In the genomic region with DNA sequence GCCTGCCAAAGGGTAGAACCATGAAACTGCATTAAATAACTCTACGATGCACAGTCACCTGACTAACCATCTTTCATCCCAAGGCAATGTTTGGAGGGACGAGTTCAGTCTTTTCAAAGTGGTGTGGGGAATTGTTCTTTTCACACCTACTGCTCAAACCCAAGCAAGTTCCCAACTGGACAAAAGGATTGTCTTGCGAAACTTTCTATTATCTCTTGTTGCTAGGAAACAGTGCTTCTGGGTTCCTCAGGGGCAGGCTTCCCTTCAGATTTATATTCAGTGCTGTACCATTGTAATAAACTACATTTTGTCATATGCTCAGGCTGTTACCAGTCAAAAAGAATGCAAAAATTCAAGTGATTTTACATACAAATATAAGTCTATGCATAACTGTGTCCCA, we compare ENCODE assay signal across 34 cellular contexts.
DNase-seq lines count a peak whose midpoint lies in the region; ATAC-seq, FAIRE-seq and TF ChIP-seq lines count a peak whose summit lies in the region.
"Had no signal": no experiment of that assay in that cellular context is flagged by ENCODE, and none has a peak within 500 bp of the region (broad histone marks: within the 10 kb centered on the region; RNA-seq: fewer than 3 reads in every experiment).

No MANE protein-coding gene starts in this region.

- H3K4me2 ChIP-seq in GM12878 (ENCODE audit: control insufficient read depth, insufficient read depth), result no peak overlapping the region

- H3K4me3 ChIP-seq in Caco-2 (ENCODE audit: low read depth, low read length), result no peak overlapping the region
- H3K4me3 ChIP-seq in GM12878, result no peak overlapping the region
- H3K4me3 ChIP-seq in mesodermal cell (ENCODE audit: extremely low read depth, insufficient read depth, low read length, poor library complexity, severe bottlenecking), result no peak overlapping the region
- H3K4me3 ChIP-seq: coronary artery, left ventricle myocardium inferior, pancreas, right atrium auricular region, transverse colon had no signal

- TF ChIP-seq POLR2A in GM12878 (IDR thresholded peaks at IDR 0.05; ENCODE audit: low read depth, low read length), result no peak

- SMC1A ChIA-PET in GM12878 (lab: Charles Lee; ENCODE audit: uncharacterized antibody, unreplicated experiment), result no interaction called here

- CTCF ChIA-PET in Caco-2 (lab: Charles Lee) (no interaction called here), GM12878 (lab: Yijun Ruan, JAX) (interaction anchor here (1.3 kb wide), 1 partner anchor 53 kb away, joined by 3 read pairs; no protein-coding TSS in a partner anchor)

- TF ChIP-seq CTCF in Caco-2 (IDR thresholded peaks at IDR 0.05; ENCODE audit: insufficient read depth in 1 of 2, low read depth in 1 of 2, low read length in 1 of 2, severe bottlenecking in 1 of 2, unreplicated experiment in 1 of 2) (no peak), GM12878 (IDR thresholded peaks at IDR 0.05 in 2 of 3, conservative IDR thresholded peaks at IDR 0.05 in 1 of 3; ENCODE audit: control insufficient read depth in 2 of 3, extremely low read depth in 1 of 3, insufficient read depth in 1 of 3, low read depth in 3 of 3, low read length in 3 of 3) (no peak)

- H3K4me3 Mint-ChIP-seq in Caco-2 (ENCODE audit: unreplicated experiment), result no peak overlapping the region
- no peak overlapping the region for H3K4me3 Mint-ChIP-seq in T-helper 2 cell treated with Interferon-gamma antibody and Interleukin-4, amounts not matched to agents 5 μg/mL and 100 μg/mL, for 36 hours
- H3K4me3 Mint-ChIP-seq: activated T-helper 1 cell treated with anti-CD3 and anti-CD28 coated beads, Interleukin-12 subunit alpha, Interleukin-12 subunit beta, Interleukin-2, Interleukin-4 antibody, amounts not matched to agents 30 ng/mL and 10 ng/mL and 1 ng/mL, durations not matched to agents 14 hours and 24 hours and 36 hours; CD8-positive, alpha-beta memory T cell; effector memory CD8-positive, alpha-beta T cell; immature natural killer cell; naive thymus-derived CD8-positive, alpha-beta T cell; WTC11 had no signal

- no peak overlapping the region for H2AFZ ChIP-seq in GM12878 (ENCODE audit: control insufficient read depth, low read depth, low read length)

- H3K4me1 ChIP-seq in Caco-2 (peaks cover 34% of the 10 kb centered on the region), GM12878 (ENCODE audit: control insufficient read depth, insufficient read depth, low read length) (no peaks in the 10 kb centered on the region), mesodermal cell (ENCODE audit: control insufficient read depth, insufficient read depth, low read length, poor library complexity, severe bottlenecking) (peaks cover 4% of the 10 kb centered on the region)
- H3K4me1 ChIP-seq: BE2C, left ventricle myocardium inferior, pancreas, right atrium auricular region had no signal

- BruUV-seq in Caco-2 (replicated peaks; lab: Mats Ljungman, UMichigan) (no TSS peak), GM12878 (replicated peaks; lab: Mats Ljungman, UMichigan) (no TSS peak)

- H4K20me1 ChIP-seq in GM12878 (ENCODE audit: control insufficient read depth, insufficient read depth), result no peaks in the 10 kb centered on the region

- no peak overlapping the region for H3K27ac ChIP-seq in GM12878 (ENCODE audit: control insufficient read depth, insufficient read depth)
- peak overlapping the region; percentile 72 for H3K27ac ChIP-seq in mesodermal cell (ENCODE audit: low read depth, low read length, severe bottlenecking)
- H3K27ac ChIP-seq: coronary artery, left ventricle myocardium inferior, pancreas, right atrium auricular region, transverse colon had no signal

- H3K79me2 ChIP-seq in GM12878 (ENCODE audit: control insufficient read depth, insufficient read depth, low read length), result no peaks in the 10 kb centered on the region

- H3K36me3 Mint-ChIP-seq in Caco-2 (ENCODE audit: insufficient read depth, unreplicated experiment), result no peaks in the 10 kb centered on the region
- H3K36me3 Mint-ChIP-seq in T-helper 2 cell treated with Interferon-gamma antibody and Interleukin-4, amounts not matched to agents 5 μg/mL and 100 μg/mL, for 36 hours (ENCODE audit: low read depth), result no peaks in the 10 kb centered on the region
- H3K36me3 Mint-ChIP-seq: CD8-positive, alpha-beta memory T cell; immature natural killer cell; naive thymus-derived CD8-positive, alpha-beta T cell; WTC11 had no signal

- H3K27me3 Mint-ChIP-seq in Caco-2 (ENCODE audit: insufficient read depth, unreplicated experiment), result no peaks in the 10 kb centered on the region
- H3K27me3 Mint-ChIP-seq in T-helper 2 cell treated with Interferon-gamma antibody and Interleukin-4, amounts not matched to agents 5 μg/mL and 100 μg/mL, for 36 hours (ENCODE audit: low read depth), result no peaks in the 10 kb centered on the region
- H3K27me3 Mint-ChIP-seq: CD8-positive, alpha-beta memory T cell had no signal

- H3K36me3 ChIP-seq in Caco-2 (ENCODE audit: control insufficient read depth, insufficient read depth, low read length) (no peaks in the 10 kb centered on the region), GM12878 (ENCODE audit: control insufficient read depth in 2 of 2, insufficient read depth in 2 of 2, low read length in 1 of 2) (no peaks in the 10 kb centered on the region), mesodermal cell (ENCODE audit: control insufficient read depth, insufficient read depth, low read length) (no peaks in the 10 kb centered on the region)
- H3K36me3 ChIP-seq: BE2C, left ventricle myocardium inferior, pancreas, right atrium auricular region, transverse colon had no signal

- RAD21 ChIA-PET in GM12878 (lab: Charles Lee; ENCODE audit: unreplicated experiment), result no interaction called here

- WGBS in GM12878 (ENCODE audit: insufficient coverage, insufficient replicate concordance, low lambda C conversion rate, missing lambda C conversion rate), result 10% methylated on average over 3 of the region's 3 CpGs
- WGBS in mesodermal cell (ENCODE audit: insufficient coverage in 2 of 2), 2 experiments, result 80% methylated on average over 1 of the region's 3 CpGs; no CpG with 5 or more reads in 1 of the 2 experiments

- H3K9me3 Mint-ChIP-seq in Caco-2 (ENCODE audit: unreplicated experiment), result peaks cover 18% of the 10 kb centered on the region
- H3K9me3 Mint-ChIP-seq in T-helper 2 cell treated with Interferon-gamma antibody and Interleukin-4, amounts not matched to agents 5 μg/mL and 100 μg/mL, for 36 hours, result no peaks in the 10 kb centered on the region
- H3K9me3 Mint-ChIP-seq: activated T-helper 1 cell treated with anti-CD3 and anti-CD28 coated beads, Interleukin-12 subunit alpha, Interleukin-12 subunit beta, Interleukin-2, Interleukin-4 antibody, amounts not matched to agents 30 ng/mL and 10 ng/mL and 1 ng/mL, durations not matched to agents 14 hours and 24 hours and 36 hours had no signal

- DNase-seq in Caco-2 (peak in 1 of 2 experiments; percentile 54), NCI-H146 (lab: John Stamatoyannopoulos, UW) (peak; percentile 59), GM12878 (ENCODE audit: low read depth, low spot score) (no peak), posterior vena cava (ENCODE audit: low spot score) (no peak)
- DNase-seq in T-helper 2 cell treated with Interferon-gamma antibody and Interleukin-4, amounts not matched to agents 5 μg/mL and 100 μg/mL, for 36 hours (ENCODE audit: low spot score), result no peak
- DNase-seq in activated CD4-positive, alpha-beta T cell treated with anti-CD3 and anti-CD28 coated beads, Interleukin-2, amount 50 U/mL, for 4 hours, result no peak
- DNase-seq in stimulated activated CD4-positive, alpha-beta T cell treated with anti-CD3 and anti-CD28 coated beads, Interleukin-4, amount 100 ng/mL, for 24 hours, result no peak
- DNase-seq: activated CD4-positive, alpha-beta T cell treated with anti-CD3 and anti-CD28 coated beads, Interleukin-2, amount 50 U/mL, for 1 hour; activated naive CD4-positive, alpha-beta T cell treated with anti-CD3 and anti-CD28 coated beads, Interleukin-2, amount 50 U/mL, for 16 hours; amygdala; BE2C; CD8-positive, alpha-beta memory T cell; effector memory CD8-positive, alpha-beta T cell; foreskin melanocyte; GDM1; immature natural killer cell; left ventricle myocardium inferior; midbrain; naive thymus-derived CD8-positive, alpha-beta T cell; NCI-H1105 treated with DMSO at 0.1 percent for 48 hours; NCI-H2081; NCI-H446 treated with DMSO at 0.1 percent for 48 hours; pancreas; Right ventricle myocardium superior; stimulated activated CD4-positive, alpha-beta T cell treated with anti-CD3 and anti-CD28 coated beads, Interleukin-2, amount 100 ng/mL, for 48 hours; T1000; transverse colon had no signal

- no peak overlapping the region for H3K9ac ChIP-seq in GM12878 (ENCODE audit: control insufficient read depth, insufficient read depth, low read length)

- H3K9me3 ChIP-seq in Caco-2 (peaks cover 3% of the 10 kb centered on the region; the same call in 1 of the 2 replicates), GM12878 (replicated peaks; ENCODE audit: control insufficient read depth, insufficient read depth, low read length) (no peaks in the 10 kb centered on the region), mesodermal cell (ENCODE audit: control insufficient read depth, low read length) (no peaks in the 10 kb centered on the region)
- H3K9me3 ChIP-seq: BE2C, pancreas, right atrium auricular region, transverse colon had no signal

- intact Hi-C loops in Caco-2 (cut with micrococcal nuclease; ENCODE audit: unreplicated experiment), result loop anchor here (1.0 to 2.0 kb wide), 2 partner anchors 62 to 70 kb away; no protein-coding TSS in a partner anchor
- intact Hi-C loops in GM12878 (cut with micrococcal nuclease; ENCODE audit: unreplicated experiment), result no loop called here
- intact Hi-C loops in posterior vena cava (cut with DNase I), result no loop called here

- peak overlapping the region; percentile 79 for H3K27ac Mint-ChIP-seq in Caco-2 (ENCODE audit: unreplicated experiment)
- no peak overlapping the region for H3K27ac Mint-ChIP-seq in T-helper 2 cell treated with Interferon-gamma antibody and Interleukin-4, amounts not matched to agents 5 μg/mL and 100 μg/mL, for 36 hours
- H3K27ac Mint-ChIP-seq: activated T-helper 1 cell treated with anti-CD3 and anti-CD28 coated beads, Interleukin-12 subunit alpha, Interleukin-12 subunit beta, Interleukin-2, Interleukin-4 antibody, amounts not matched to agents 30 ng/mL and 10 ng/mL and 1 ng/mL, durations not matched to agents 14 hours and 24 hours and 36 hours; CD8-positive, alpha-beta memory T cell; effector memory CD8-positive, alpha-beta T cell; immature natural killer cell; naive thymus-derived CD8-positive, alpha-beta T cell; WTC11 had no signal

- in situ Hi-C loops in GM12878 (cut with MboI), result no loop called here

- H3K4me1 Mint-ChIP-seq in Caco-2 (ENCODE audit: low read depth, unreplicated experiment), result peaks cover 32% of the 10 kb centered on the region
- H3K4me1 Mint-ChIP-seq in T-helper 2 cell treated with Interferon-gamma antibody and Interleukin-4, amounts not matched to agents 5 μg/mL and 100 μg/mL, for 36 hours (ENCODE audit: low read depth), result no peaks in the 10 kb centered on the region
- H3K4me1 Mint-ChIP-seq: CD8-positive, alpha-beta memory T cell; immature natural killer cell; naive thymus-derived CD8-positive, alpha-beta T cell; WTC11 had no signal

- H3K27me3 ChIP-seq in Caco-2 (replicated peaks; ENCODE audit: control insufficient read depth, insufficient read depth, low read length) (no peaks in the 10 kb centered on the region), GM12878 (replicated peaks in 1 of 2; ENCODE audit: control insufficient read depth in 2 of 2, insufficient read depth in 2 of 2, low read length in 1 of 2) (no peaks in the 10 kb centered on the region)
- H3K27me3 ChIP-seq: BE2C, pancreas, right atrium auricular region, transverse colon had no signal

- TF ChIP-seq EP300 in GM12878 (IDR thresholded peaks at IDR 0.05; ENCODE audit: borderline replicate concordance in 1 of 2, control insufficient read depth in 1 of 2, low read depth in 2 of 2, low read length in 2 of 2), result no peak

- ATAC-seq in GM12878, result peak; percentile 14; the same call in 2 of the 3 replicates
- ATAC-seq: effector memory CD8-positive, alpha-beta T cell; esophagus mucosa; HCT116; naive thymus-derived CD8-positive, alpha-beta T cell; pancreas; WTC11 had no signal

- no peak for TF ChIP-seq RAD21 in GM12878 (IDR thresholded peaks at IDR 0.05; ENCODE audit: insufficient read depth, low read depth, low read length)

- FAIRE-seq in GM12878 (lab: Jason Lieb, UNC), result no peak
- FAIRE-seq: pancreas had no signal

- POLR2A ChIA-PET in Caco-2 (lab: Charles Lee), result no interaction called here
- POLR2A ChIA-PET in GM12878 (lab: Charles Lee), result no interaction called here
